11 cellular contexts compared by ENCODE assay signal in genomic region chr1:109485001-109485400, GRCh38. TPM values are rescaled to one million over a fixed set of nuclear protein-coding genes. Genes with fewer than 3 reads are reported as not detected.
DNase-seq lines count a peak whose midpoint lies in the region; TF ChIP-seq lines count a peak whose summit lies in the region.
"Had no signal": no experiment of that assay in that cellular context is flagged by ENCODE, and none has a peak within 500 bp of the region (broad histone marks: within the 10 kb centered on the region; RNA-seq: fewer than 3 reads in every experiment).

No MANE protein-coding gene starts in this region.

- H3K36me3 ChIP-seq in colonic mucosa = no peaks in the 10 kb centered on the region

- no peak overlapping the region for H3K9ac ChIP-seq in colonic mucosa (ENCODE audit: low read depth in 2 of 2, low read length in 2 of 2)

- peak overlapping the region; percentile 66 for H3K4me3 ChIP-seq in colonic mucosa

- DNase-seq in NCI-H1417 (lab: John Stamatoyannopoulos, UW) = peak in 2 of 3 experiments; percentile 35 to 66
- no peak for DNase-seq in NCI-H1417 treated with DMSO at 0.1 percent for 48 hours (lab: John Stamatoyannopoulos, UW)
- DNase-seq in NCI-H1092 treated with DMSO at 0.1 percent for 48 hours (lab: John Stamatoyannopoulos, UW) = peak; percentile 11
- no peak for DNase-seq in colonic mucosa
- DNase-seq in osteocyte (ENCODE audit: extremely low spot score, unreplicated experiment) = no peak
- DNase-seq in NCI-H1105 treated with DMSO at 0.1 percent for 48 hours (lab: John Stamatoyannopoulos, UW) = no peak
- DNase-seq in cerebellar cortex (ENCODE audit: low spot score) = no peak
- no peak for DNase-seq in OCI-M1 (lab: John Stamatoyannopoulos, UW)
- DNase-seq: 8988T; activated CD4-positive, CD25-positive, alpha-beta regulatory T cell; stimulated activated naive CD4-positive, alpha-beta T cell had no signal

- peaks cover 11% of the 10 kb centered on the region for H3K4me1 ChIP-seq in colonic mucosa

- intact Hi-C loops in colonic mucosa (cut with DNase I) = no loop called here

- H3K27me3 ChIP-seq in colonic mucosa = no peaks in the 10 kb centered on the region

- no peak overlapping the region for H3K27ac ChIP-seq in colonic mucosa

- H3K36me3 Mint-ChIP-seq in osteocyte (ENCODE audit: unreplicated experiment) = peaks cover 6% of the 10 kb centered on the region

- no peaks in the 10 kb centered on the region for H3K9me3 Mint-ChIP-seq in osteocyte (ENCODE audit: unreplicated experiment)

- peak overlapping the region; percentile 84 for H3K27ac Mint-ChIP-seq in osteocyte (ENCODE audit: unreplicated experiment)

- peak overlapping the region; percentile 94 for H3K4me3 Mint-ChIP-seq in osteocyte (ENCODE audit: unreplicated experiment)

- TF ChIP-seq CTCF in colonic mucosa (IDR thresholded peaks at IDR 0.05) (no peak), osteocyte (IDR thresholded peaks at IDR 0.05) (no peak)

- peaks cover 21% of the 10 kb centered on the region for H3K27me3 Mint-ChIP-seq in osteocyte (ENCODE audit: unreplicated experiment)

- H3K9me3 ChIP-seq in colonic mucosa = no peaks in the 10 kb centered on the region

- H3K4me1 Mint-ChIP-seq in osteocyte (ENCODE audit: unreplicated experiment) = peaks cover 23% of the 10 kb centered on the region

RNA-seq across cellular contexts. Expression of gene ATXN7L2, which starts 1.3 kb away (rescaled TPM):
- 1 to 10 TPM; 2.3 to 4.0 TPM for total RNA-seq in colonic mucosa
- total RNA-seq in osteocyte = 6.4 and 6.8 TPM in 2 replicates

RNA-seq across cellular contexts. Expression of gene CYB561D1, which starts 8.9 kb away (rescaled TPM):
- total RNA-seq in colonic mucosa (10 to 100 TPM in 1 of 2 donors, 1 to 10 TPM in 1; 8.1 to 12.5 TPM), osteocyte (10.2 and 10.6 TPM in 2 replicates)

RNA-seq across cellular contexts. Expression of gene SYPL2, which starts 18.7 kb away (rescaled TPM):
- total RNA-seq in colonic mucosa (under 1 TPM; 0.12 to 0.35 TPM), osteocyte (0.59 and 1.1 TPM in 2 replicates)

RNA-seq across cellular contexts. Expression of gene AMIGO1, which starts 24.5 kb away (rescaled TPM):
- total RNA-seq in colonic mucosa = 1 to 10 TPM; 2.5 to 3.9 TPM
- 5.2 and 5.4 TPM in 2 replicates for total RNA-seq in osteocyte

RNA-seq across cellular contexts. Expression of gene GPR61, which starts 54.7 kb away (rescaled TPM):
- total RNA-seq in colonic mucosa = not detected
- not detected in 2 replicates for total RNA-seq in osteocyte

Comparison
In these comparisons a context has a peak if more than half of its experiments do, and no peak if none do; other contexts are left out.
1. DNase-seq: peak in NCI-H1417 (2 of 3) and NCI-H1092 treated with DMSO at 0.1 percent for 48 hours (single experiment); none in NCI-H1417 treated with DMSO at 0.1 percent for 48 hours (single experiment), colonic mucosa (single experiment), osteocyte (single experiment), NCI-H1105 treated with DMSO at 0.1 percent for 48 hours (single experiment), cerebellar cortex (single experiment) and OCI-M1 (single experiment).